In the genomic region with DNA sequence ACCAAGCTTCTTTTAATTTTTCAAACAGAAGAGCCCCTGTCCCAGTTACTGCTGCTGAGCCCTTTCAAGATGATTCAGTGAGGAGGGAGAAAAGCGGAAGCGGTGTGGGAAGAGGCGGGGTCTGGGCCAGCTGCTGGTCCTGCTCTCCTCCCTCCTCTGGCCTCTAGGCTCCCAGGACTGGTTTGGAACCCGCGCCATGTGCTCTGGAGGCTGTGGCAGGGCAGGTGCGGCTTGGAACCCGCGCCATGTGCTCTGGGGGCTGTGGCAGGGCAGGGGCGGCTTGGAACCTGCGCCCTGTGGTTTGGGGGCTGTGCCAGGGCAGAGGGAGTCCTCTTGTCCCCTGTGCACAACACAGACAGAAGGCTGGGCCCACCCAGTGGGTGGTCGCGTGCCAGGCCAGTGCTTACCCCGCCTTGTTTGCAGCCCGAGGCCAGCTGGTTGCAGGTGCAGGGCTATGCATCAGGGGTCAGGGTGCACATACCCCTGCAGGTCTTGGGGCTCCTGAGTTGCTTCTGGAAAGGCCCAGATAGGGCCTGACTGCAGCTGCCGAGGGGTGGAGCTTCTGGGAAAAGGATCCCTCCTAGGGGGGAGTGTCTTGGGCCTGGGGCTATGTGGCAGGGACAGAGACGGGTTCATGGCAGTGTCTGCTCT, we compare ENCODE assay signal across 11 cellular contexts. TPM values are rescaled to one million over a fixed set of nuclear protein-coding genes. Genes with fewer than 3 reads are reported as not detected.
DNase-seq lines count a peak whose midpoint lies in the region; ATAC-seq and TF ChIP-seq lines count a peak whose summit lies in the region.
"Had no signal": no experiment of that assay in that cellular context is flagged by ENCODE, and none has a peak within 500 bp of the region (broad histone marks: within the 10 kb centered on the region; RNA-seq: fewer than 3 reads in every experiment).

No MANE protein-coding gene starts in this region.

- ATAC-seq in natural killer cell (no peak), HG03095 (IDR thresholded peaks at IDR 0.05; ENCODE audit: unreplicated experiment) (no peak), GM21515 (IDR thresholded peaks at IDR 0.05; ENCODE audit: unreplicated experiment) (no peak), GM19452 (IDR thresholded peaks at IDR 0.05; ENCODE audit: unreplicated experiment) (no peak)

- intact Hi-C loops in natural killer cell (cut with micrococcal nuclease), result loop anchor here (10.0 kb wide), 1 partner anchor 469 kb away; no protein-coding TSS in a partner anchor

- H3K27ac Mint-ChIP-seq in natural killer cell, result peak overlapping the region in 1 of 2 donors; percentile 72

- no peaks in the 10 kb centered on the region for H3K36me3 Mint-ChIP-seq in natural killer cell

- H3K4me3 ChIP-seq in GM12864 (ENCODE audit: low read depth, low read length), result peak overlapping the region; percentile 24
- H3K4me3 ChIP-seq: ovary, SK-N-MC, thyroid gland had no signal

- in situ Hi-C loops in KBM-7 (cut with MboI; ENCODE audit: low pct_unique_long_range_greater_than_20kb, low sequenced_read_pairs), result no loop called here

- TF ChIP-seq CTCF in GM12864 (IDR thresholded peaks at IDR 0.05; ENCODE audit: low read depth, low read length, missing control alignments) (no peak), natural killer cell (IDR thresholded peaks at IDR 0.05) (no peak)

- peak overlapping the region; percentile 58 for H3K4me3 Mint-ChIP-seq in natural killer cell

- H3K4me1 Mint-ChIP-seq in natural killer cell, result peaks cover 0 to 45% of the 10 kb centered on the region in 2 donors

- H3K27me3 Mint-ChIP-seq in natural killer cell (ENCODE audit: low read depth in 2 of 2), result no peaks in the 10 kb centered on the region

- no peaks in the 10 kb centered on the region for H3K9me3 Mint-ChIP-seq in natural killer cell

- DNase-seq in GM12864 (ENCODE audit: low read depth) (peak; percentile 55), KBM-7 (peak; percentile 94), natural killer cell (no peak), COLO829 (ENCODE audit: low spot score) (no peak)
- peak; percentile 37 to 55 for DNase-seq in activated CD4-positive, alpha-beta T cell treated with anti-CD3 and anti-CD28 coated beads, Interleukin-2, amount 50 U/mL, for 48 hours
- DNase-seq: thyroid gland had no signal

RNA-seq across cellular contexts. Expression of a gene that starts 12.2 kb away (rescaled TPM):
- total RNA-seq in natural killer cell, result 1 to 10 TPM in 2 of 3 donors, not detected in 1; 1.3 to 1.7 TPM

Comparison
In these comparisons a context has a peak if more than half of its experiments do, and no peak if none do; other contexts are left out.
1. DNase-seq: peak in GM12864 (single experiment), KBM-7 (single experiment) and activated CD4-positive, alpha-beta T cell treated with anti-CD3 and anti-CD28 coated beads, Interleukin-2, amount 50 U/mL, for 48 hours (2 of 2); none in natural killer cell (single experiment) and COLO829 (single experiment).